In genomic region chr7:148327379-148327778, GRCh38 we compare ENCODE assay signal across 22 cellular contexts.
DNase-seq lines count a peak whose midpoint lies in the region; ATAC-seq, FAIRE-seq and TF ChIP-seq lines count a peak whose summit lies in the region.
"Had no signal": no experiment of that assay in that cellular context is flagged by ENCODE, and none has a peak within 500 bp of the region (broad histone marks: within the 10 kb centered on the region; RNA-seq: fewer than 3 reads in every experiment).

No MANE protein-coding gene starts in this region.

- WGBS in mammary epithelial cell (ENCODE audit: low coverage, missing lambda C conversion rate): 0% methylated on average over 1 of the region's 1 CpG
- 33 to 47% methylated on average over 1 of the region's 1 CpG for WGBS in esophagus squamous epithelium, 2 donors

- H3K9ac ChIP-seq in mammary epithelial cell (ENCODE audit: insufficient read depth, low read length): no peak overlapping the region

- no peaks in the 10 kb centered on the region for H4K20me1 ChIP-seq in mammary epithelial cell (ENCODE audit: insufficient read depth, low read length)

- DNase-seq in NCI-H2107 treated with DMSO at 0.1 percent for 48 hours (lab: John Stamatoyannopoulos, UW; ENCODE audit: unreplicated experiment) (peak; percentile 18), NCI-H2107 (lab: John Stamatoyannopoulos, UW) (no peak), mammary epithelial cell (peak; percentile 83), kidney epithelial cell (ENCODE audit: low read depth) (peak; percentile 70), urothelium cell line (ENCODE audit: low spot score) (peak; percentile 32), coronary artery (ENCODE audit: low spot score) (no peak), mucosa of descending colon (no peak), esophagus squamous epithelium (lab: John Stamatoyannopoulos, UW) (no peak)
- DNase-seq: 8988T; activated CD4-positive, alpha-beta T cell treated with anti-CD3 and anti-CD28 coated beads for 4 hours; BE2C; brain microvascular endothelial cell; H9; left ventricle myocardium superior; NCI-H187; NK-92 treated with Interleukin-12 subunit alpha and Interleukin-12 subunit beta, amount 100 ng/mL, for 24 hours; occipital lobe; stimulated activated naive CD8-positive, alpha-beta T cell treated with anti-CD3 and anti-CD28 coated beads, Interleukin-15, Interleukin-2, amounts not matched to agents 100 U/mL and 50 U/mL, for 24 hours had no signal

- intact Hi-C loops in mammary epithelial cell (cut with micrococcal nuclease): no loop called here
- intact Hi-C loops in mucosa of descending colon (cut with DNase I, micrococcal nuclease): no loop called here
- intact Hi-C loops in esophagus squamous epithelium (cut with DNase I): no loop called here

- CTCF ChIA-PET in mammary epithelial cell (lab: Charles Lee; ENCODE audit: low non-redundant PET): no interaction called here

- no TSS peak for BruUV-seq in mammary epithelial cell (replicated peaks; lab: Mats Ljungman, UMichigan)

- no peaks in the 10 kb centered on the region for H3K79me2 ChIP-seq in mammary epithelial cell (ENCODE audit: insufficient read depth, low read length)

- H3K4me3 ChIP-seq in mammary epithelial cell (replicated peaks in 1 of 3; ENCODE audit: insufficient read depth in 1 of 3, low read depth in 2 of 3, low read length in 3 of 3) (no peak overlapping the region), kidney epithelial cell (ENCODE audit: low read depth, low read length) (no peak overlapping the region), coronary artery (no peak overlapping the region), mucosa of descending colon (no peak overlapping the region), esophagus squamous epithelium (no peak overlapping the region)
- H3K4me3 ChIP-seq: gastroesophageal sphincter, tibial nerve had no signal

- no peak overlapping the region for H3K27ac ChIP-seq in mammary epithelial cell (ENCODE audit: insufficient read depth, low read depth, low read length)
- H3K27ac ChIP-seq in coronary artery: no peak overlapping the region
- no peak overlapping the region for H3K27ac ChIP-seq in esophagus squamous epithelium
- H3K27ac ChIP-seq: brain microvascular endothelial cell, gastroesophageal sphincter, tibial nerve had no signal

- TF ChIP-seq CTCF in mammary epithelial cell (conservative IDR thresholded peaks at IDR 0.05 in 1 of 2, IDR thresholded peaks at IDR 0.05 in 1 of 2; ENCODE audit: extremely low read depth in 1 of 2, insufficient read depth in 1 of 2, low read depth in 1 of 2, low read length in 2 of 2) (no peak), kidney epithelial cell (IDR thresholded peaks at IDR 0.05; ENCODE audit: insufficient read depth, low read length, poor library complexity, severe bottlenecking) (no peak), coronary artery (IDR thresholded peaks at IDR 0.05) (no peak), mucosa of descending colon (IDR thresholded peaks at IDR 0.05) (no peak), esophagus squamous epithelium (IDR thresholded peaks at IDR 0.05) (no peak)

- H3K27me3 ChIP-seq in mammary epithelial cell (ENCODE audit: insufficient read depth, low read length) (no peaks in the 10 kb centered on the region), kidney epithelial cell (ENCODE audit: control insufficient read depth, insufficient read depth, low read length) (no peaks in the 10 kb centered on the region), esophagus squamous epithelium (no peaks in the 10 kb centered on the region)
- H3K27me3 ChIP-seq: BE2C, brain microvascular endothelial cell, gastroesophageal sphincter, tibial nerve had no signal

- H2AFZ ChIP-seq in mammary epithelial cell (ENCODE audit: low read depth, low read length): no peak overlapping the region

- in situ Hi-C loops in mammary epithelial cell (cut with MboI; ENCODE audit: low sequenced_read_pairs in 2 of 2): no loop called here

- ATAC-seq in mucosa of descending colon: no peak
- ATAC-seq: gastroesophageal sphincter; left ventricle myocardium superior; sciatic nerve; stimulated activated naive CD8-positive, alpha-beta T cell treated with anti-CD3 and anti-CD28 coated beads, Interleukin-15, Interleukin-2, amounts not matched to agents 100 U/mL and 50 U/mL, for 24 hours had no signal

- TF ChIP-seq POLR2A in esophagus squamous epithelium (IDR thresholded peaks at IDR 0.05): no peak

- H3K9me3 ChIP-seq in mammary epithelial cell (replicated peaks; ENCODE audit: insufficient read depth, low read length) (peaks cover 15% of the 10 kb centered on the region), mucosa of descending colon (no peaks in the 10 kb centered on the region), esophagus squamous epithelium (peaks cover 0 to 5% (median 0%) of the 10 kb centered on the region in 3 donors)
- H3K9me3 ChIP-seq: BE2C, gastroesophageal sphincter, tibial nerve had no signal

- FAIRE-seq in urothelium cell line (lab: Jason Lieb, UNC): no peak
- FAIRE-seq: G401.6 had no signal

- H3K4me1 ChIP-seq in mammary epithelial cell (ENCODE audit: insufficient read depth, low read length) (peaks cover 15% of the 10 kb centered on the region), mucosa of descending colon (ENCODE audit: low read depth) (no peaks in the 10 kb centered on the region), esophagus squamous epithelium (peaks cover 0 to 5% (median 0%) of the 10 kb centered on the region in 3 donors)
- H3K4me1 ChIP-seq: BE2C, gastroesophageal sphincter, tibial nerve had no signal

- dilution Hi-C loops in mammary epithelial cell (cut with HindIII; ENCODE audit: low sequenced_read_pairs): no loop called here

- H3K36me3 ChIP-seq in mammary epithelial cell (ENCODE audit: insufficient read depth, low read length): no peaks in the 10 kb centered on the region
- H3K36me3 ChIP-seq in kidney epithelial cell (ENCODE audit: control insufficient read depth, insufficient read depth, low read length): no peaks in the 10 kb centered on the region
- no peaks in the 10 kb centered on the region for H3K36me3 ChIP-seq in mucosa of descending colon (ENCODE audit: low read depth)
- H3K36me3 ChIP-seq in esophagus squamous epithelium: no peaks in the 10 kb centered on the region
- H3K36me3 ChIP-seq: BE2C, brain microvascular endothelial cell, gastroesophageal sphincter, tibial nerve had no signal

- H3K4me2 ChIP-seq in mammary epithelial cell (ENCODE audit: insufficient read depth, low read depth, low read length): peak overlapping the region; percentile 55

Comparison
In these comparisons a context has a peak if more than half of its experiments do, and no peak if none do; other contexts are left out.
1. DNase-seq: peak in NCI-H2107 treated with DMSO at 0.1 percent for 48 hours (single experiment), mammary epithelial cell (single experiment), kidney epithelial cell (single experiment) and urothelium cell line (single experiment); none in NCI-H2107 (single experiment), coronary artery (single experiment), mucosa of descending colon (0 of 3) and esophagus squamous epithelium (single experiment).